8 cellular contexts compared by ENCODE assay signal in genomic region chr4:153467897-153468262, GRCh38. TPM values are rescaled to one million over a fixed set of nuclear protein-coding genes. Genes with fewer than 3 reads are reported as not detected.
A peak's percentile ranks its signal among the peaks of the same experiment; 100 is the strongest.
DNase-seq lines count a peak whose midpoint lies in the region; ATAC-seq and TF ChIP-seq lines count a peak whose summit lies in the region.

No MANE protein-coding gene starts in this region.

- peaks cover 77% of the 10 kb centered on the region for H3K79me2 ChIP-seq in DND-41 (ENCODE audit: insufficient read depth, low read length)
- peaks cover 56% of the 10 kb centered on the region for H3K79me2 ChIP-seq in OCI-LY1 (ENCODE audit: insufficient read depth, low read length)

- no peaks in the 10 kb centered on the region for H3K27me3 ChIP-seq in DND-41 (ENCODE audit: insufficient read depth, low read length, poor library complexity)
- no peaks in the 10 kb centered on the region for H3K27me3 ChIP-seq in OCI-LY1 (ENCODE audit: insufficient read depth, low read length)
- H3K27me3 ChIP-seq in duodenal mucosa (ENCODE audit: control insufficient read depth in 1 of 2, insufficient read depth in 2 of 2, low read length in 2 of 2), result no peaks in the 10 kb centered on the region

- peak overlapping the region; percentile 58 for H3K27ac Mint-ChIP-seq in osteocyte (ENCODE audit: unreplicated experiment)

- H3K9me2 ChIP-seq in OCI-LY1 (ENCODE audit: low read depth, low read length), result no peaks in the 10 kb centered on the region

- peak overlapping the region; percentile 80 to 83 for H3K4me3 ChIP-seq in DND-41 (ENCODE audit: low read depth in 1 of 2, low read length in 2 of 2)
- peak overlapping the region; percentile 95 for H3K4me3 ChIP-seq in OCI-LY1 (ENCODE audit: low read depth, low read length, poor library complexity, severe bottlenecking)
- H3K4me3 ChIP-seq in duodenal mucosa (ENCODE audit: low read depth in 1 of 2, low read length in 2 of 2), result peak overlapping the region; percentile 77 to 80

- H3K4me1 ChIP-seq in DND-41 (ENCODE audit: insufficient read depth, low read length) (peaks cover 65% of the 10 kb centered on the region), OCI-LY1 (ENCODE audit: insufficient read depth, low read length, severe bottlenecking) (peaks cover 68% of the 10 kb centered on the region), duodenal mucosa (ENCODE audit: control insufficient read depth in 1 of 2, insufficient read depth in 2 of 2, low read length in 2 of 2) (peaks cover 22 to 23% of the 10 kb centered on the region in 2 donors)

- H3K9me3 ChIP-seq in DND-41 (ENCODE audit: insufficient read depth, low read length, severe bottlenecking), result no peaks in the 10 kb centered on the region
- H3K9me3 ChIP-seq in OCI-LY1 (ENCODE audit: low read length), result no peaks in the 10 kb centered on the region
- no peaks in the 10 kb centered on the region for H3K9me3 ChIP-seq in duodenal mucosa (ENCODE audit: control insufficient read depth in 1 of 2, low read length in 2 of 2)

- 0 out of 2 replicates have a peak, but pooled peaks cover 5% of the 10 kb centered on the region for H3F3A ChIP-seq in OCI-LY1 (ENCODE audit: insufficient read depth, low read length)

- H3K9me3 Mint-ChIP-seq in osteocyte (ENCODE audit: unreplicated experiment), result peaks cover 3% of the 10 kb centered on the region

- H3K4me2 ChIP-seq in DND-41 (ENCODE audit: insufficient read depth, low read length) (peak overlapping the region; percentile 85), OCI-LY1 (ENCODE audit: low read length) (peak overlapping the region; percentile 85)

- H4K20me1 ChIP-seq in DND-41 (ENCODE audit: insufficient read depth, low read length), result peaks cover 60% of the 10 kb centered on the region
- no peaks in the 10 kb centered on the region for H4K20me1 ChIP-seq in OCI-LY1 (ENCODE audit: insufficient read depth, low read length)

- H3K36me3 ChIP-seq in DND-41 (ENCODE audit: insufficient read depth, low read length) (peaks cover 64% of the 10 kb centered on the region), OCI-LY1 (ENCODE audit: insufficient read depth, low read length) (peaks cover 64% of the 10 kb centered on the region), duodenal mucosa (ENCODE audit: control insufficient read depth in 1 of 2, insufficient read depth in 2 of 2, low read length in 2 of 2) (no peaks in the 10 kb centered on the region)

- no peak for TF ChIP-seq CTCF in DND-41 (IDR thresholded peaks at IDR 0.05; ENCODE audit: borderline replicate concordance, extremely low read depth, low read length, poor library complexity, severe bottlenecking)
- TF ChIP-seq CTCF in OCI-LY1 (IDR thresholded peaks at IDR 0.05; ENCODE audit: low read length), result peak; percentile 13; the same call in 1 of the 2 replicates
- TF ChIP-seq CTCF in osteocyte (IDR thresholded peaks at IDR 0.05), result no peak

- H3K4me1 Mint-ChIP-seq in osteocyte (ENCODE audit: unreplicated experiment), result peaks cover 34% of the 10 kb centered on the region

- H3K9ac ChIP-seq in DND-41 (ENCODE audit: low read depth, low read length) (peak overlapping the region; percentile 90), OCI-LY1 (ENCODE audit: low read length) (peak overlapping the region; percentile 73), duodenal mucosa (ENCODE audit: low read depth in 1 of 2, low read length in 2 of 2) (peak overlapping the region in 1 of 2 donors; percentile 65)

- DNase-seq in DND-41 (peak; percentile 52), osteocyte (ENCODE audit: extremely low spot score, unreplicated experiment) (no peak), NCI-H2107 treated with DMSO at 0.1 percent for 48 hours (lab: John Stamatoyannopoulos, UW; ENCODE audit: unreplicated experiment) (no peak), NCI-H345 (lab: John Stamatoyannopoulos, UW) (no peak)

- peak; percentile 18; the same call in 1 of the 3 replicates for ATAC-seq in DND-41 (ENCODE audit: insufficient read depth, low read depth)
- ATAC-seq in GM18858 (IDR thresholded peaks at IDR 0.05; ENCODE audit: unreplicated experiment), result no peak
- no peak for ATAC-seq in HG02610 (IDR thresholded peaks at IDR 0.05; ENCODE audit: unreplicated experiment)

- peak overlapping the region; percentile 81 for H3K4me3 Mint-ChIP-seq in osteocyte (ENCODE audit: unreplicated experiment)

- H2AFZ ChIP-seq in DND-41 (ENCODE audit: low read depth, low read length), result no peak overlapping the region
- no peak overlapping the region for H2AFZ ChIP-seq in OCI-LY1 (ENCODE audit: low read length)

- peaks cover 5% of the 10 kb centered on the region for H3K36me3 Mint-ChIP-seq in osteocyte (ENCODE audit: unreplicated experiment)

- H3K27me3 Mint-ChIP-seq in osteocyte (ENCODE audit: unreplicated experiment), result no peaks in the 10 kb centered on the region

- H3K27ac ChIP-seq in DND-41 (ENCODE audit: low read length) (peak overlapping the region; percentile 89), OCI-LY1 (ENCODE audit: low read depth, low read length, poor library complexity, severe bottlenecking) (peak overlapping the region; percentile 84), duodenal mucosa (ENCODE audit: low read depth, low read length) (no peak overlapping the region)

RNA-seq across cellular contexts. Expression of gene TMEM131L, which starts 1.7 kb away (rescaled TPM):
- total RNA-seq in osteocyte, result 6.4 and 8.6 TPM in 2 replicates
